In genomic region chr13:107866007-107866665, GRCh38 we compare ENCODE assay signal across 9 cellular contexts.
DNase-seq lines count a peak whose midpoint lies in the region; ATAC-seq and TF ChIP-seq lines count a peak whose summit lies in the region.
"Had no signal": no experiment of that assay in that cellular context is flagged by ENCODE, and none has a peak within 500 bp of the region (broad histone marks: within the 10 kb centered on the region; RNA-seq: fewer than 3 reads in every experiment).

No MANE protein-coding gene starts in this region.

- H3K27ac Mint-ChIP-seq in H9: no peak overlapping the region; a peak in 1 of 7 replicates

- no peaks in the 10 kb centered on the region for H3K79me1 ChIP-seq in H9 (ENCODE audit: insufficient read depth, low read depth, low read length, poor library complexity, severe bottlenecking)

- H3K9ac ChIP-seq in H9 (ENCODE audit: extremely low read depth, insufficient read length, low read length) (peak overlapping the region; percentile 11), fibroblast of lung (ENCODE audit: insufficient read depth, low read length) (peak overlapping the region; percentile 7)
- H3K9ac ChIP-seq: KMS-11 had no signal

- no peak overlapping the region for H2AFZ ChIP-seq in H9 (ENCODE audit: low read length)
- peak overlapping the region; percentile 35 for H2AFZ ChIP-seq in fibroblast of lung (ENCODE audit: low read length)

- no peak overlapping the region for H2AK5ac ChIP-seq in H9 (ENCODE audit: insufficient read length, low read length)

- in situ Hi-C loops in Panc1 (cut with HindIII; ENCODE audit: low pct_unique_long_range_greater_than_20kb, low sequenced_read_pairs): no loop called here

- no CpG with 5 or more reads among the region's 51 CpGs for WGBS in H9 (ENCODE audit: extremely low coverage, insufficient read length, low lambda C conversion rate)

- H4K5ac ChIP-seq in H9 (ENCODE audit: insufficient read length, low read depth, low read length): no peak overlapping the region

- no peaks in the 10 kb centered on the region for H3K36me3 ChIP-seq in Panc1 (ENCODE audit: control insufficient read depth, insufficient read depth, low read length)
- no peaks in the 10 kb centered on the region for H3K36me3 ChIP-seq in fibroblast of lung (ENCODE audit: control insufficient read depth, insufficient read depth, low read length)
- no peaks in the 10 kb centered on the region for H3K36me3 ChIP-seq in effector memory CD4-positive, alpha-beta T cell (ENCODE audit: control insufficient read depth, insufficient read depth, low read length)

- H3K56ac ChIP-seq in H9 (ENCODE audit: insufficient read length, low read depth, low read length): no peak overlapping the region

- peaks cover 60% of the 10 kb centered on the region for H3K27me3 Mint-ChIP-seq in H9 (ENCODE audit: low read depth)

- H3K27me3 ChIP-seq in H9 (ENCODE audit: insufficient read depth, low read length) (peaks cover 10% of the 10 kb centered on the region; the same call in 1 of the 2 replicates), Panc1 (ENCODE audit: control insufficient read depth, insufficient read depth, low read length) (no peaks in the 10 kb centered on the region; the same call in none of the 2 replicates), fibroblast of lung (ENCODE audit: control insufficient read depth, insufficient read depth, low read length) (peaks cover 2% of the 10 kb centered on the region)
- H3K27me3 ChIP-seq in effector memory CD4-positive, alpha-beta T cell (replicated peaks; ENCODE audit: control insufficient read depth, insufficient read depth, low read length, poor library complexity, severe bottlenecking): peaks cover 10% of the 10 kb centered on the region

- H3K9me3 ChIP-seq in H9 (ENCODE audit: control insufficient read depth, low read depth, low read length): no peaks in the 10 kb centered on the region
- H3K9me3 ChIP-seq in Panc1 (ENCODE audit: control insufficient read depth, insufficient read depth, low read depth, low read length): no peaks in the 10 kb centered on the region
- no peaks in the 10 kb centered on the region for H3K9me3 ChIP-seq in fibroblast of lung (ENCODE audit: control insufficient read depth, insufficient read depth, low read depth, low read length)
- H3K9me3 ChIP-seq in effector memory CD4-positive, alpha-beta T cell (ENCODE audit: control insufficient read depth, low read length): no peaks in the 10 kb centered on the region

- CTCF ChIA-PET in Panc1 (lab: Charles Lee): no interaction called here

- TF ChIP-seq CTCF in H9 (conservative IDR thresholded peaks at IDR 0.05) (no peak), Panc1 (IDR thresholded peaks at IDR 0.05) (no peak), fibroblast of lung (conservative IDR thresholded peaks at IDR 0.05 in 1 of 2, IDR thresholded peaks at IDR 0.05 in 1 of 2; ENCODE audit: low read depth in 1 of 2, low read length in 2 of 2) (no peak)

- no TSS peak for BruUV-seq in Panc1 (replicated peaks; lab: Mats Ljungman, UMichigan)

- peaks cover 16 to 27% of the 10 kb centered on the region in 2 experiments for H3K4me1 Mint-ChIP-seq in H9

- peak overlapping the region; percentile 48 to 52 for H3K4me3 ChIP-seq in Panc1 (ENCODE audit: low read depth in 2 of 2, low read length in 2 of 2)
- peak overlapping the region; percentile 29 to 73 (median 68) for H3K4me3 ChIP-seq in fibroblast of lung (replicated peaks in 1 of 4; ENCODE audit: control extremely low read depth in 1 of 4, insufficient read depth in 1 of 4, low read depth in 3 of 4, low read length in 4 of 4)
- H3K4me3 ChIP-seq in effector memory CD4-positive, alpha-beta T cell (ENCODE audit: insufficient read depth, low read depth, low read length, poor library complexity, severe bottlenecking): no peak overlapping the region

- H3K36me3 Mint-ChIP-seq in H9 (ENCODE audit: insufficient read depth in 1 of 3, low read depth in 3 of 3): peaks cover 0 to 2% (median 0%) of the 10 kb centered on the region in 3 experiments; a peak in 1 of 7 replicates

- no peak overlapping the region for H2BK120ac ChIP-seq in H9 (ENCODE audit: low read depth, low read length, poor library complexity, severe bottlenecking)

- DNase-seq in H9 (peak; percentile 58), Panc1 (ENCODE audit: low read depth, low spot score) (no peak), fibroblast of lung (ENCODE audit: low read depth in 2 of 2) (peak in 1 of 2 donors; percentile 62), pons (ENCODE audit: low spot score) (peak; percentile 14)
- no peak for DNase-seq in effector memory CD4-positive, alpha-beta T cell

- no peak overlapping the region for H3T11ph ChIP-seq in H9 (ENCODE audit: low read length)

- intact Hi-C loops in Panc1 (cut with micrococcal nuclease; ENCODE audit: unreplicated experiment): loop anchor here (5.0 to 10.0 kb wide), 3 partner anchors 191 to 659 kb away; no protein-coding TSS in a partner anchor

- H4K20me1 ChIP-seq in H9 (ENCODE audit: control insufficient read depth, insufficient read depth, insufficient read length) (no peaks in the 10 kb centered on the region), fibroblast of lung (ENCODE audit: control insufficient read depth, extremely low read depth, insufficient read depth, low read length) (peaks cover 1% of the 10 kb centered on the region)

- POLR2A ChIA-PET in Panc1 (lab: Charles Lee): interaction anchor here (0.5 kb wide), 1 partner anchor 313 kb away, joined by 6 read pairs; no protein-coding TSS in a partner anchor

- H3K14ac ChIP-seq in H9 (ENCODE audit: insufficient read depth, low read length): no peak overlapping the region; the same call in 1 of the 2 replicates

- ATAC-seq in Panc1 (peak; percentile 61), GM18909 (IDR thresholded peaks at IDR 0.05; ENCODE audit: poor library complexity, unreplicated experiment) (no peak), GM21515 (IDR thresholded peaks at IDR 0.05; ENCODE audit: unreplicated experiment) (no peak), HG03378 (IDR thresholded peaks at IDR 0.05; ENCODE audit: unreplicated experiment) (no peak)

- no peak overlapping the region for H4K91ac ChIP-seq in H9 (ENCODE audit: insufficient read length, low read depth, low read length)

- peaks cover 26% of the 10 kb centered on the region for H3K23me2 ChIP-seq in H9 (ENCODE audit: insufficient read length, low read depth, low read length, poor library complexity, severe bottlenecking)

- H2BK15ac ChIP-seq in H9 (ENCODE audit: low read depth, low read length): no peak overlapping the region

- no peak overlapping the region for H2BK12ac ChIP-seq in H9 (ENCODE audit: insufficient read length, low read depth, low read length)

- H3K9me3 Mint-ChIP-seq in H9: no peaks in the 10 kb centered on the region; a peak in 1 of 5 replicates

- H2BK5ac ChIP-seq in H9 (ENCODE audit: insufficient read length, low read length): no peak overlapping the region

- H3K4me3 Mint-ChIP-seq in H9: peak overlapping the region; percentile 79 to 95

- no peak overlapping the region for H2BK20ac ChIP-seq in H9 (ENCODE audit: low read depth, low read length, poor library complexity, severe bottlenecking)

- H3K4ac ChIP-seq in H9 (ENCODE audit: low read depth, low read length): no peak overlapping the region

- no peak overlapping the region for H3K18ac ChIP-seq in H9 (ENCODE audit: insufficient read length, low read depth, low read length)

- H3K79me2 ChIP-seq in H9 (ENCODE audit: insufficient read depth, low read length) (no peaks in the 10 kb centered on the region), fibroblast of lung (ENCODE audit: control insufficient read depth, insufficient read depth, low read length) (peaks cover 3% of the 10 kb centered on the region)

- H3K27ac ChIP-seq in H9 (ENCODE audit: insufficient read length, low read depth, low read length): no peak overlapping the region
- H3K27ac ChIP-seq in Panc1 (ENCODE audit: low read length): no peak overlapping the region
- peak overlapping the region; percentile 67 for H3K27ac ChIP-seq in fibroblast of lung (ENCODE audit: insufficient read depth, low read length)
- no peak overlapping the region for H3K27ac ChIP-seq in effector memory CD4-positive, alpha-beta T cell (ENCODE audit: insufficient read depth, low read length, poor library complexity, severe bottlenecking)
- H3K27ac ChIP-seq: KMS-11 had no signal

- no peak overlapping the region for H4K8ac ChIP-seq in H9 (replicated peaks; ENCODE audit: insufficient read length, low read depth, low read length)

- peak overlapping the region; percentile 91 for H3K4me2 ChIP-seq in H9 (ENCODE audit: insufficient read depth, insufficient read length, low read length)
- H3K4me2 ChIP-seq in fibroblast of lung (ENCODE audit: extremely low read depth, insufficient read depth, low read length): peak overlapping the region; percentile 66

- H3K4me1 ChIP-seq in H9 (ENCODE audit: insufficient read depth, low read length) (no peaks in the 10 kb centered on the region), Panc1 (ENCODE audit: control insufficient read depth, insufficient read depth, low read length) (no peaks in the 10 kb centered on the region), fibroblast of lung (ENCODE audit: control insufficient read depth, extremely low read depth, insufficient read depth, low read length) (no peaks in the 10 kb centered on the region)
- no peaks in the 10 kb centered on the region for H3K4me1 ChIP-seq in effector memory CD4-positive, alpha-beta T cell (ENCODE audit: control insufficient read depth, insufficient read depth, low read length, poor library complexity, severe bottlenecking)

- H3K23ac ChIP-seq in H9 (ENCODE audit: insufficient read length, low read depth, low read length): no peak overlapping the region

Comparison
In these comparisons a context has a peak if more than half of its experiments do, and no peak if none do; other contexts are left out.
1. DNase-seq: peak in H9 (single experiment) and pons (single experiment); none in Panc1 (single experiment) and effector memory CD4-positive, alpha-beta T cell (0 of 3).